16 cellular contexts compared by ENCODE assay signal in the genomic region with DNA sequence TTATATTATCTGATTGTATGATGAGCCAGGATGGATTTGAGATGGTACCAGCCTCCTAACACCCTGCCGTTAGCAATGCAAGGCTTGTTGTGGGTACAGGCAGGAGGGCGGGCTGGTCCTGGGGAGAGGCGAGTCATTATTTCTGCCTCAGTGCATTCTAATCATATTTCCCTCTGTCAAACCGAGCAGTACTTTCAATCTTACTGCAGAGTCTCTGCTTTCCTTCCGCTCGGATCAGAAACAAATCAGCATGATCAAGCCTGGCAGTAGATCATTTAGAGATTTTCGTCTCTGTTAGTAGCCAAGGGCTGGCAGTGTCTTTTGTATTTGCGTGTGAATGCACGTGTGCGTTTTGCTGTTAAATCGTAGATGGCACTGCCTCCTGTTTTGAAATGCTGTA.
DNase-seq lines count a peak whose midpoint lies in the region; ATAC-seq and TF ChIP-seq lines count a peak whose summit lies in the region.
"Had no signal": no experiment of that assay in that cellular context is flagged by ENCODE, and none has a peak within 500 bp of the region (broad histone marks: within the 10 kb centered on the region; RNA-seq: fewer than 3 reads in every experiment).

No MANE protein-coding gene starts in this region.

- H3K27me3 ChIP-seq in ACC112 (ENCODE audit: insufficient read depth, low read length) (peaks cover 19% of the 10 kb centered on the region; the same call in 1 of the 2 replicates), Peyer's patch (no peaks in the 10 kb centered on the region)
- H3K27me3 ChIP-seq: left lung, suprapubic skin had no signal

- no peaks in the 10 kb centered on the region for H3K4me1 ChIP-seq in ACC112 (ENCODE audit: control insufficient read depth, insufficient read depth, low read length, unreplicated experiment)
- H3K4me1 ChIP-seq in Peyer's patch = no peaks in the 10 kb centered on the region
- H3K4me1 ChIP-seq: A549, left lung, suprapubic skin had no signal

- ATAC-seq in GM19397 (IDR thresholded peaks at IDR 0.05; ENCODE audit: unreplicated experiment) (peak; percentile 68), HG02938 (IDR thresholded peaks at IDR 0.05; ENCODE audit: unreplicated experiment) (peak; percentile 58)
- ATAC-seq: A549, left lung, Panc1 had no signal

- H3K79me2 ChIP-seq in ACC112 (ENCODE audit: control insufficient read depth, insufficient read depth, low read length, unreplicated experiment) = no peaks in the 10 kb centered on the region

- TF ChIP-seq POLR2A in Peyer's patch (IDR thresholded peaks at IDR 0.05) = no peak

- TF ChIP-seq CTCF in astrocyte of the cerebellum (IDR thresholded peaks at IDR 0.05; ENCODE audit: low read depth, low read length, missing control alignments) (no peak), Peyer's patch (IDR thresholded peaks at IDR 0.05) (no peak)

- DNase-seq in astrocyte of the cerebellum (ENCODE audit: low read depth) (no peak), glomerular visceral epithelial cell (ENCODE audit: extremely low spot score) (no peak), Peyer's patch (no peak)
- DNase-seq in stimulated activated CD8-positive, alpha-beta memory T cell treated with anti-CD3 and anti-CD28 coated beads, Interleukin-4, amount 100 ng/mL, for 48 hours = no peak
- no peak for DNase-seq in activated naive CD4-positive, alpha-beta T cell treated with Interleukin-2 at 50 U/mL for 16 hours
- DNase-seq: left lung; NCI-H1417; occipital lobe; stimulated activated CD4-positive, alpha-beta T cell treated with anti-CD3 and anti-CD28 coated beads, Interleukin-4, amount 100 ng/mL, for 4 hours had no signal

- H3K36me3 ChIP-seq in ACC112 (ENCODE audit: insufficient read depth, low read length) = no peaks in the 10 kb centered on the region
- H3K36me3 ChIP-seq in Peyer's patch = no peaks in the 10 kb centered on the region
- H3K36me3 ChIP-seq: left lung, suprapubic skin had no signal

- H3K27ac ChIP-seq in ACC112 (ENCODE audit: low read depth, low read length) = no peak overlapping the region
- no peak overlapping the region for H3K27ac ChIP-seq in Peyer's patch
- H3K27ac ChIP-seq: A549, left lung, suprapubic skin, VCaP had no signal

- no peak overlapping the region for H2AFZ ChIP-seq in ACC112 (ENCODE audit: low read length, unreplicated experiment)

- H3K9me3 ChIP-seq in Peyer's patch = no peaks in the 10 kb centered on the region
- H3K9me3 ChIP-seq: A549, left lung, suprapubic skin had no signal

- in situ Hi-C loops in astrocyte of the cerebellum (cut with HindIII; ENCODE audit: low sequenced_read_pairs) = no loop called here

- peak overlapping the region; percentile 42; the same call in 1 of the 2 replicates for H3K4me3 ChIP-seq in ACC112 (ENCODE audit: low read depth, low read length)
- H3K4me3 ChIP-seq in astrocyte of the cerebellum (ENCODE audit: low read depth, low read length) = peak overlapping the region; percentile 20
- no peak overlapping the region for H3K4me3 ChIP-seq in Peyer's patch
- H3K4me3 ChIP-seq: A549, left lung, suprapubic skin had no signal

Comparison
In these comparisons a context has a peak if more than half of its experiments do, and no peak if none do; other contexts are left out.
1. H3K4me3 ChIP-seq: peak in ACC112 (single experiment) and astrocyte of the cerebellum (single experiment); none in Peyer's patch (0 of 4).